Comparison of ENCODE assay signal across 2 cellular contexts in genomic region chrX:19046343-19047215, GRCh38.
A peak's percentile ranks its signal among the peaks of the same experiment; 100 is the strongest.
TF ChIP-seq lines count a peak whose summit lies in the region.

No MANE protein-coding gene starts in this region.

TF ChIP-seq in GM12878, 131 proteins besides CTCF, POLR2A, EP300 and RAD21:
- TF ChIP-seq RELB (IDR thresholded peaks at IDR 0.05; ENCODE audit: low read depth) (no peak), NRF1 (conservative IDR thresholded peaks at IDR 0.05; ENCODE audit: low read depth, low read length) (no peak), SPI1 (IDR thresholded peaks at IDR 0.05; ENCODE audit: borderline replicate concordance, insufficient read depth, low read depth, low read length) (peak; percentile 15; the same call in 1 of the 2 replicates), POLR2AphosphoS2 (IDR thresholded peaks at IDR 0.05; ENCODE audit: low read depth, low read length) (no peak), SMARCA5 (IDR thresholded peaks at IDR 0.05) (no peak)
TF ChIP-seq in GM12878: peak in this region for 1.

TF ChIP-seq in GM23338, 12 proteins besides CTCF, POLR2A, EP300 and RAD21 (continued from another document):
- TF ChIP-seq REST (IDR thresholded peaks at IDR 0.05; ENCODE audit: unreplicated experiment) (no peak), POLR2AphosphoS5 (IDR thresholded peaks at IDR 0.05; ENCODE audit: low read depth) (no peak), ZNF462 (CRISPR knock-in tag; IDR thresholded peaks at IDR 0.05) (no peak), ETS1 (IDR thresholded peaks at IDR 0.05) (no peak), NANOG (IDR thresholded peaks at IDR 0.05; ENCODE audit: borderline replicate concordance) (no peak), CREB1 (CRISPR knock-in tag; IDR thresholded peaks at IDR 0.05; ENCODE audit: low read depth) (no peak), EZH2phosphoT487 (IDR thresholded peaks at IDR 0.05; ENCODE audit: unreplicated experiment) (no peak), EZH2 (IDR thresholded peaks at IDR 0.05; ENCODE audit: low read depth, unreplicated experiment) (no peak)
